ENCODE assay signal across 7 cellular contexts in the genomic region with DNA sequence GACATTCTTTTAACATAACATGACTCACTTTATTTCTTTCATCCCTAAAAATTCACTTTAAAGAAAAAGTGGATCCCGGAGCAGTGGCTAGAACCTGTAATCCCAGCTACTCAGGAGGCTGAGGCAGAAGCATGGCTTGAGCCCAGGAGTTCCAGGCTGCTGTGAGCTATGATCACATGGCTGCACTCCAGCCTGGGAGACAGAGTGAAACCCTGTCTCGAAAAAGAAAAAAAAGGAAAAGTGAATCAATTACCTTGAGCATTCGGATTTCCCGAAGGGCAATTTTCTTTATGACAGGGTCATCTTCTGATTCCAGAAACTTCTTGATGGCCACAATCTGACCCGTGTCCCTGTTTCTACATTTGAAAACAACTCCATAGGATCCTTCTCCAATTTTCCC. TPM values are rescaled to one million over a fixed set of nuclear protein-coding genes. Genes with fewer than 3 reads are reported as not detected.
DNase-seq lines count a peak whose midpoint lies in the region; ATAC-seq and TF ChIP-seq lines count a peak whose summit lies in the region.

No MANE protein-coding gene starts in this region.

- CTCF ChIA-PET in activated B cell treated with CpG ODN at 0.5 μM for 24 hours (lab: Charles Lee): interaction anchor here (1.9 kb wide), 1 partner anchor 74 kb away, joined by 10 read pairs; no protein-coding TSS in a partner anchor

- DNase-seq in HAP-1 (ENCODE audit: low spot score in 2 of 2) (no peak), activated B cell treated with CpG ODN at 0.5 μM for 24 hours (no peak), smooth muscle cell (lab: John Stamatoyannopoulos, UW; ENCODE audit: unreplicated experiment) (no peak), NOMO-1 treated with dmso at 0.1 percent for 144 hours (lab: John Stamatoyannopoulos, UW; ENCODE audit: unreplicated experiment) (no peak), NCI-H2081 treated with DMSO at 0.1 percent for 48 hours (lab: John Stamatoyannopoulos, UW) (no peak), NCI-H82 (lab: John Stamatoyannopoulos, UW) (no peak)

- in situ Hi-C loops in HAP-1 (cut with MboI; ENCODE audit: low sequenced_read_pairs): no loop called here

- no peak for ATAC-seq in activated B cell treated with CpG ODN at 0.5 μM for 24 hours (ENCODE audit: low read depth)

- peak overlapping the region; percentile 1; the same call in 1 of the 2 replicates for H3K4me3 ChIP-seq in HAP-1
- H3K4me3 ChIP-seq in iPS-15b (ENCODE audit: low read depth, low read length): peak overlapping the region; percentile 65
- peak overlapping the region; percentile 80 for H3K4me3 ChIP-seq in smooth muscle cell

- POLR2A ChIA-PET in activated B cell treated with CpG ODN at 0.5 μM for 24 hours (lab: Charles Lee): interaction anchor here (0.6 to 3.1 kb wide), 3 partner anchors 58 to 259 kb away, joined by 4 to 11 read pairs (median 10); a partner anchor contains a TSS

- TF ChIP-seq CTCF in activated B cell treated with CpG ODN at 0.5 μM for 24 hours (IDR thresholded peaks at IDR 0.05) (no peak), smooth muscle cell (IDR thresholded peaks at IDR 0.05; ENCODE audit: borderline replicate concordance, insufficient read depth, poor library complexity, severe bottlenecking) (no peak)

- H3K27me3 ChIP-seq in HAP-1 (ENCODE audit: low read depth) (no peaks in the 10 kb centered on the region), iPS-15b (ENCODE audit: control insufficient read depth, insufficient read depth, low read length) (peaks cover 25% of the 10 kb centered on the region), smooth muscle cell (ENCODE audit: low read depth) (no peaks in the 10 kb centered on the region)

- no peaks in the 10 kb centered on the region for H3F3A ChIP-seq in smooth muscle cell (ENCODE audit: low read depth)

- intact Hi-C loops in activated B cell treated with CpG ODN at 0.5 μM for 24 hours (cut with micrococcal nuclease): no loop called here

- peak overlapping the region; percentile 99 for H3K4me2 ChIP-seq in smooth muscle cell

- H3K36me3 ChIP-seq in HAP-1 (replicated peaks) (no peaks in the 10 kb centered on the region), iPS-15b (ENCODE audit: control insufficient read depth, insufficient read depth, low read length) (no peaks in the 10 kb centered on the region), smooth muscle cell (ENCODE audit: low read depth) (no peaks in the 10 kb centered on the region)

- H3K9ac ChIP-seq in iPS-15b (ENCODE audit: low read depth, low read length) (no peak overlapping the region), smooth muscle cell (ENCODE audit: low read depth) (no peak overlapping the region)

- no peaks in the 10 kb centered on the region for H3K9me3 Mint-ChIP-seq in activated B cell treated with CpG ODN at 0.5 μM for 24 hours

- 86% methylated on average over 5 of the region's 5 CpGs for WGBS in smooth muscle cell (ENCODE audit: low lambda C conversion rate)

- no peak overlapping the region for H3K27ac Mint-ChIP-seq in activated B cell treated with CpG ODN at 0.5 μM for 24 hours

- H3K79me2 ChIP-seq in smooth muscle cell (ENCODE audit: low read depth): no peaks in the 10 kb centered on the region

- no peaks in the 10 kb centered on the region for H3K27me3 Mint-ChIP-seq in activated B cell treated with CpG ODN at 0.5 μM for 24 hours

- peaks cover 45% of the 10 kb centered on the region for H3K4me1 Mint-ChIP-seq in activated B cell treated with CpG ODN at 0.5 μM for 24 hours

- peak overlapping the region; percentile 87 for H3K4me3 Mint-ChIP-seq in activated B cell treated with CpG ODN at 0.5 μM for 24 hours

- no peak overlapping the region for H3K27ac ChIP-seq in smooth muscle cell (ENCODE audit: low read depth)

- no peaks in the 10 kb centered on the region for H4K20me1 ChIP-seq in smooth muscle cell (ENCODE audit: low read depth)

- H3K9me3 ChIP-seq in HAP-1 (no peaks in the 10 kb centered on the region), iPS-15b (ENCODE audit: control insufficient read depth, insufficient read depth, low read length) (no peaks in the 10 kb centered on the region), smooth muscle cell (replicated peaks; ENCODE audit: low read depth) (no peaks in the 10 kb centered on the region)

- H3K4me1 ChIP-seq in HAP-1 (peaks cover 27% of the 10 kb centered on the region), iPS-15b (ENCODE audit: control insufficient read depth, insufficient read depth, low read length) (peaks cover 8% of the 10 kb centered on the region), smooth muscle cell (ENCODE audit: low read depth) (no peaks in the 10 kb centered on the region)

- no peaks in the 10 kb centered on the region for H3K36me3 Mint-ChIP-seq in activated B cell treated with CpG ODN at 0.5 μM for 24 hours (ENCODE audit: low read depth)

- no peak overlapping the region for H2AFZ ChIP-seq in smooth muscle cell (ENCODE audit: low read depth)

RNA-seq across cellular contexts. Expression of a gene that starts 1.2 kb away (rescaled TPM):
- total RNA-seq in activated B cell treated with CpG ODN at 0.5 μM for 24 hours (5.2 and 5.9 TPM in 2 replicates), smooth muscle cell (3.0 and 4.9 TPM in 2 replicates)
- polyA plus RNA-seq in smooth muscle cell: 1.6 and 1.7 TPM in 2 replicates

Comparison
In these comparisons a context has a peak if more than half of its experiments do, and no peak if none do; other contexts are left out.
1. H3K4me3 ChIP-seq: peak in every context shown above with its lines; median percentile 80 in smooth muscle cell; 65 in iPS-15b; 1 in HAP-1.